In the genomic region with DNA sequence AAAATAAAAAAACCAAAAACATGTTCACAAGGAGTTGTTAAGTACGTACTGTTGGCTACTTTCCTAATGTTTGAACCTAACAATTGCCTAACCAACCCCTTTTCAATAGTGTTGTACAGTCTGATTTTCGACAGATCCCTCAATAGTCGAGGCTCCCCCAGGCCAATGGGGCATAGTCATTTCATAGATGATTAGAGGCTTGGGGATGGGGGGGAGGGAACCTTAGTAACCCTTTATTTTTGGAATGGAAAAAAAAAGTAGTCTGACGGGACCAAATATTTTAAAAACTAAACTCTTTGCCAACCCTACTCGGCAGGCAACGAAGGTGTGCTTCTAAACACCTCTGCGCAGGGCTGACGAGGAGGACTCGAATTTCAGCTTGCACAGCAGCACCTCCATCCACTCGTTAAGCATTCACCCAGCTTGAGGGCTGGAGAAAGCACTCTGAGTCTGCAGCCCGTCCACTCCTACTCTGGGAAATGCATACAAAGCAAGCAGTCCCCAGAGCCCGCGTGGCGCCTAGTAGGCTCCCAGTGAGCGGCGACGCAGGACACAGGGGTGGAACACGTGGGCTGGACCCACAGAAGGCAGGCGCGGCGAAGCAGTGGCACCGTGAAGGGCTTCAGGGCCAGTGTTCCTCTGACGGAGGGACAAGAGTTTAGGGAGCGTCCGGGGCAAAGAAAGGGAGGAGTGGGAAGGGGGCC, we compare ENCODE assay signal across 1 cellular context.
TF ChIP-seq lines count a peak whose summit lies in the region.

No MANE protein-coding gene starts in this region.

TF ChIP-seq in K562, 482 proteins besides CTCF, POLR2A, EP300 and RAD21 (continued from another document and continues in another):
- TF ChIP-seq, protein P1, sequence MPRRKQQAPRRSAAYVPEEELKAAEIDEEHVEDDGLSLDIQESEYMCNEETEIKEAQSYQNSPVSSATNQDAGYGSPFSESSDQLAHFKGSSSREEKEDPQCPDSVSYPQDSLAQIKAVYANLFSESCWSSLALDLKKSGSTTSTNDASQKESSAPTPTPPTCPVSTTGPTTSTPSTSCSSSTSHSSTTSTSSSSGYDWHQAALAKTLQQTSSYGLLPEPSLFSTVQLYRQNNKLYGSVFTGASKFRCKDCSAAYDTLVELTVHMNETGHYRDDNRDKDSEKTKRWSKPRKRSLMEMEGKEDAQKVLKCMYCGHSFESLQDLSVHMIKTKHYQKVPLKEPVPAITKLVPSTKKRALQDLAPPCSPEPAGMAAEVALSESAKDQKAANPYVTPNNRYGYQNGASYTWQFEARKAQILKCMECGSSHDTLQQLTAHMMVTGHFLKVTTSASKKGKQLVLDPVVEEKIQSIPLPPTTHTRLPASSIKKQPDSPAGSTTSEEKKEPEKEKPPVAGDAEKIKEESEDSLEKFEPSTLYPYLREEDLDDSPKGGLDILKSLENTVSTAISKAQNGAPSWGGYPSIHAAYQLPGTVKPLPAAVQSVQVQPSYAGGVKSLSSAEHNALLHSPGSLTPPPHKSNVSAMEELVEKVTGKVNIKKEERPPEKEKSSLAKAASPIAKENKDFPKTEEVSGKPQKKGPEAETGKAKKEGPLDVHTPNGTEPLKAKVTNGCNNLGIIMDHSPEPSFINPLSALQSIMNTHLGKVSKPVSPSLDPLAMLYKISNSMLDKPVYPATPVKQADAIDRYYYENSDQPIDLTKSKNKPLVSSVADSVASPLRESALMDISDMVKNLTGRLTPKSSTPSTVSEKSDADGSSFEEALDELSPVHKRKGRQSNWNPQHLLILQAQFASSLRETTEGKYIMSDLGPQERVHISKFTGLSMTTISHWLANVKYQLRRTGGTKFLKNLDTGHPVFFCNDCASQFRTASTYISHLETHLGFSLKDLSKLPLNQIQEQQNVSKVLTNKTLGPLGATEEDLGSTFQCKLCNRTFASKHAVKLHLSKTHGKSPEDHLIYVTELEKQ (CRISPR knock-in tag; IDR thresholded peaks at IDR 0.05), result no peak
- peak; percentile 94 for TF ChIP-seq MYC (IDR thresholded peaks at IDR 0.05; ENCODE audit: low read depth, low read length)
- TF ChIP-seq MYC (CRISPR knock-in tag; IDR thresholded peaks at IDR 0.05; ENCODE audit: borderline replicate concordance, low read depth), result peak; percentile 72; the same call in 1 of the 2 replicates
- no peak for TF ChIP-seq HMG20A (CRISPR knock-in tag; conservative IDR thresholded peaks at IDR 0.05)
- TF ChIP-seq, protein P2, sequence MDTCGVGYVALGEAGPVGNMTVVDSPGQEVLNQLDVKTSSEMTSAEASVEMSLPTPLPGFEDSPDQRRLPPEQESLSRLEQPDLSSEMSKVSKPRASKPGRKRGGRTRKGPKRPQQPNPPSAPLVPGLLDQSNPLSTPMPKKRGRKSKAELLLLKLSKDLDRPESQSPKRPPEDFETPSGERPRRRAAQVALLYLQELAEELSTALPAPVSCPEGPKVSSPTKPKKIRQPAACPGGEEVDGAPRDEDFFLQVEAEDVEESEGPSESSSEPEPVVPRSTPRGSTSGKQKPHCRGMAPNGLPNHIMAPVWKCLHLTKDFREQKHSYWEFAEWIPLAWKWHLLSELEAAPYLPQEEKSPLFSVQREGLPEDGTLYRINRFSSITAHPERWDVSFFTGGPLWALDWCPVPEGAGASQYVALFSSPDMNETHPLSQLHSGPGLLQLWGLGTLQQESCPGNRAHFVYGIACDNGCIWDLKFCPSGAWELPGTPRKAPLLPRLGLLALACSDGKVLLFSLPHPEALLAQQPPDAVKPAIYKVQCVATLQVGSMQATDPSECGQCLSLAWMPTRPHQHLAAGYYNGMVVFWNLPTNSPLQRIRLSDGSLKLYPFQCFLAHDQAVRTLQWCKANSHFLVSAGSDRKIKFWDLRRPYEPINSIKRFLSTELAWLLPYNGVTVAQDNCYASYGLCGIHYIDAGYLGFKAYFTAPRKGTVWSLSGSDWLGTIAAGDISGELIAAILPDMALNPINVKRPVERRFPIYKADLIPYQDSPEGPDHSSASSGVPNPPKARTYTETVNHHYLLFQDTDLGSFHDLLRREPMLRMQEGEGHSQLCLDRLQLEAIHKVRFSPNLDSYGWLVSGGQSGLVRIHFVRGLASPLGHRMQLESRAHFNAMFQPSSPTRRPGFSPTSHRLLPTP (IDR thresholded peaks at IDR 0.05; ENCODE audit: borderline replicate concordance, extremely low read depth, insufficient read length), result no peak
- TF ChIP-seq ELF2 (CRISPR knock-in tag; IDR thresholded peaks at IDR 0.05), result no peak
- TF ChIP-seq SMARCA4 (IDR thresholded peaks at IDR 0.05), result peak; percentile 34; the same call in 1 of the 2 replicates
- no peak for TF ChIP-seq KLF16 (IDR thresholded peaks at IDR 0.05)
- 0 out of 2 replicates have a peak, but pooled peaks have one; percentile 6 for TF ChIP-seq KAT7 (CRISPR knock-in tag; IDR thresholded peaks at IDR 0.05; ENCODE audit: borderline replicate concordance)
- TF ChIP-seq ZNF586 (CRISPR knock-in tag; conservative IDR thresholded peaks at IDR 0.05), result no peak
- TF ChIP-seq BRF1 (IDR thresholded peaks at IDR 0.05; ENCODE audit: borderline replicate concordance, extremely low read depth, insufficient read length), result no peak
- no peak for TF ChIP-seq KLF13 (tag; IDR thresholded peaks at IDR 0.05; ENCODE audit: borderline replicate concordance, low read depth)
- TF ChIP-seq SUPT5H (IDR thresholded peaks at IDR 0.05), result no peak; the same call in 1 of the 2 replicates
- no peak for TF ChIP-seq ELF4 (CRISPR knock-in tag; IDR thresholded peaks at IDR 0.05)
- no peak for TF ChIP-seq PCBP1 (IDR thresholded peaks at IDR 0.05; ENCODE audit: low read depth, low read length, poor library complexity, severe bottlenecking)
- no peak for TF ChIP-seq ESRRB (CRISPR knock-in tag; IDR thresholded peaks at IDR 0.05; ENCODE audit: borderline replicate concordance)
- TF ChIP-seq, protein P3, sequence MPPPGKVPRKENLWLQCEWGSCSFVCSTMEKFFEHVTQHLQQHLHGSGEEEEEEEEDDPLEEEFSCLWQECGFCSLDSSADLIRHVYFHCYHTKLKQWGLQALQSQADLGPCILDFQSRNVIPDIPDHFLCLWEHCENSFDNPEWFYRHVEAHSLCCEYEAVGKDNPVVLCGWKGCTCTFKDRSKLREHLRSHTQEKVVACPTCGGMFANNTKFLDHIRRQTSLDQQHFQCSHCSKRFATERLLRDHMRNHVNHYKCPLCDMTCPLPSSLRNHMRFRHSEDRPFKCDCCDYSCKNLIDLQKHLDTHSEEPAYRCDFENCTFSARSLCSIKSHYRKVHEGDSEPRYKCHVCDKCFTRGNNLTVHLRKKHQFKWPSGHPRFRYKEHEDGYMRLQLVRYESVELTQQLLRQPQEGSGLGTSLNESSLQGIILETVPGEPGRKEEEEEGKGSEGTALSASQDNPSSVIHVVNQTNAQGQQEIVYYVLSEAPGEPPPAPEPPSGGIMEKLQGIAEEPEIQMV (tag; conservative IDR thresholded peaks at IDR 0.05; ENCODE audit: low read depth), result no peak
- TF ChIP-seq, protein P4, sequence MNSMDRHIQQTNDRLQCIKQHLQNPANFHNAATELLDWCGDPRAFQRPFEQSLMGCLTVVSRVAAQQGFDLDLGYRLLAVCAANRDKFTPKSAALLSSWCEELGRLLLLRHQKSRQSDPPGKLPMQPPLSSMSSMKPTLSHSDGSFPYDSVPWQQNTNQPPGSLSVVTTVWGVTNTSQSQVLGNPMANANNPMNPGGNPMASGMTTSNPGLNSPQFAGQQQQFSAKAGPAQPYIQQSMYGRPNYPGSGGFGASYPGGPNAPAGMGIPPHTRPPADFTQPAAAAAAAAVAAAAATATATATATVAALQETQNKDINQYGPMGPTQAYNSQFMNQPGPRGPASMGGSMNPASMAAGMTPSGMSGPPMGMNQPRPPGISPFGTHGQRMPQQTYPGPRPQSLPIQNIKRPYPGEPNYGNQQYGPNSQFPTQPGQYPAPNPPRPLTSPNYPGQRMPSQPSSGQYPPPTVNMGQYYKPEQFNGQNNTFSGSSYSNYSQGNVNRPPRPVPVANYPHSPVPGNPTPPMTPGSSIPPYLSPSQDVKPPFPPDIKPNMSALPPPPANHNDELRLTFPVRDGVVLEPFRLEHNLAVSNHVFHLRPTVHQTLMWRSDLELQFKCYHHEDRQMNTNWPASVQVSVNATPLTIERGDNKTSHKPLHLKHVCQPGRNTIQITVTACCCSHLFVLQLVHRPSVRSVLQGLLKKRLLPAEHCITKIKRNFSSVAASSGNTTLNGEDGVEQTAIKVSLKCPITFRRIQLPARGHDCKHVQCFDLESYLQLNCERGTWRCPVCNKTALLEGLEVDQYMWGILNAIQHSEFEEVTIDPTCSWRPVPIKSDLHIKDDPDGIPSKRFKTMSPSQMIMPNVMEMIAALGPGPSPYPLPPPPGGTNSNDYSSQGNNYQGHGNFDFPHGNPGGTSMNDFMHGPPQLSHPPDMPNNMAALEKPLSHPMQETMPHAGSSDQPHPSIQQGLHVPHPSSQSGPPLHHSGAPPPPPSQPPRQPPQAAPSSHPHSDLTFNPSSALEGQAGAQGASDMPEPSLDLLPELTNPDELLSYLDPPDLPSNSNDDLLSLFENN (IDR thresholded peaks at IDR 0.05; ENCODE audit: low read depth in 2 of 2, low read length in 2 of 2), result no peak
- no peak for TF ChIP-seq HEY1 (CRISPR knock-in tag; IDR thresholded peaks at IDR 0.05; ENCODE audit: borderline replicate concordance)
- TF ChIP-seq CREB1 (IDR thresholded peaks at IDR 0.05), result peak; percentile 27; the same call in 1 of the 2 replicates
- peak; percentile 51; the same call in 1 of the 2 replicates for TF ChIP-seq CREB1 (CRISPR knock-in tag; IDR thresholded peaks at IDR 0.05)
- no peak for TF ChIP-seq TRIM28 (IDR thresholded peaks at IDR 0.05)
- no peak for TF ChIP-seq MIER1 (IDR thresholded peaks at IDR 0.05; ENCODE audit: low read depth)
- no peak for TF ChIP-seq ZZZ3 (IDR thresholded peaks at IDR 0.05)
- TF ChIP-seq ZNF311 (CRISPR knock-in tag; IDR thresholded peaks at IDR 0.05), result no peak
- TF ChIP-seq ZNF354B (CRISPR knock-in tag; IDR thresholded peaks at IDR 0.05), result no peak
- no peak for TF ChIP-seq DIDO1 (tag; IDR thresholded peaks at IDR 0.05; ENCODE audit: low read depth)
- TF ChIP-seq EP400 (IDR thresholded peaks at IDR 0.05), result peak; percentile 92
- no peak for TF ChIP-seq KLF1 (tag; IDR thresholded peaks at IDR 0.05)
- no peak for TF ChIP-seq ZNF444 (CRISPR knock-in tag; IDR thresholded peaks at IDR 0.05)
- TF ChIP-seq ZFP1 (CRISPR knock-in tag; IDR thresholded peaks at IDR 0.05), result no peak
- no peak for TF ChIP-seq ZNF174 (CRISPR knock-in tag; IDR thresholded peaks at IDR 0.05)
- TF ChIP-seq CREBBP (IDR thresholded peaks at IDR 0.05; ENCODE audit: low read depth, low read length), result no peak
- TF ChIP-seq, protein P5, sequence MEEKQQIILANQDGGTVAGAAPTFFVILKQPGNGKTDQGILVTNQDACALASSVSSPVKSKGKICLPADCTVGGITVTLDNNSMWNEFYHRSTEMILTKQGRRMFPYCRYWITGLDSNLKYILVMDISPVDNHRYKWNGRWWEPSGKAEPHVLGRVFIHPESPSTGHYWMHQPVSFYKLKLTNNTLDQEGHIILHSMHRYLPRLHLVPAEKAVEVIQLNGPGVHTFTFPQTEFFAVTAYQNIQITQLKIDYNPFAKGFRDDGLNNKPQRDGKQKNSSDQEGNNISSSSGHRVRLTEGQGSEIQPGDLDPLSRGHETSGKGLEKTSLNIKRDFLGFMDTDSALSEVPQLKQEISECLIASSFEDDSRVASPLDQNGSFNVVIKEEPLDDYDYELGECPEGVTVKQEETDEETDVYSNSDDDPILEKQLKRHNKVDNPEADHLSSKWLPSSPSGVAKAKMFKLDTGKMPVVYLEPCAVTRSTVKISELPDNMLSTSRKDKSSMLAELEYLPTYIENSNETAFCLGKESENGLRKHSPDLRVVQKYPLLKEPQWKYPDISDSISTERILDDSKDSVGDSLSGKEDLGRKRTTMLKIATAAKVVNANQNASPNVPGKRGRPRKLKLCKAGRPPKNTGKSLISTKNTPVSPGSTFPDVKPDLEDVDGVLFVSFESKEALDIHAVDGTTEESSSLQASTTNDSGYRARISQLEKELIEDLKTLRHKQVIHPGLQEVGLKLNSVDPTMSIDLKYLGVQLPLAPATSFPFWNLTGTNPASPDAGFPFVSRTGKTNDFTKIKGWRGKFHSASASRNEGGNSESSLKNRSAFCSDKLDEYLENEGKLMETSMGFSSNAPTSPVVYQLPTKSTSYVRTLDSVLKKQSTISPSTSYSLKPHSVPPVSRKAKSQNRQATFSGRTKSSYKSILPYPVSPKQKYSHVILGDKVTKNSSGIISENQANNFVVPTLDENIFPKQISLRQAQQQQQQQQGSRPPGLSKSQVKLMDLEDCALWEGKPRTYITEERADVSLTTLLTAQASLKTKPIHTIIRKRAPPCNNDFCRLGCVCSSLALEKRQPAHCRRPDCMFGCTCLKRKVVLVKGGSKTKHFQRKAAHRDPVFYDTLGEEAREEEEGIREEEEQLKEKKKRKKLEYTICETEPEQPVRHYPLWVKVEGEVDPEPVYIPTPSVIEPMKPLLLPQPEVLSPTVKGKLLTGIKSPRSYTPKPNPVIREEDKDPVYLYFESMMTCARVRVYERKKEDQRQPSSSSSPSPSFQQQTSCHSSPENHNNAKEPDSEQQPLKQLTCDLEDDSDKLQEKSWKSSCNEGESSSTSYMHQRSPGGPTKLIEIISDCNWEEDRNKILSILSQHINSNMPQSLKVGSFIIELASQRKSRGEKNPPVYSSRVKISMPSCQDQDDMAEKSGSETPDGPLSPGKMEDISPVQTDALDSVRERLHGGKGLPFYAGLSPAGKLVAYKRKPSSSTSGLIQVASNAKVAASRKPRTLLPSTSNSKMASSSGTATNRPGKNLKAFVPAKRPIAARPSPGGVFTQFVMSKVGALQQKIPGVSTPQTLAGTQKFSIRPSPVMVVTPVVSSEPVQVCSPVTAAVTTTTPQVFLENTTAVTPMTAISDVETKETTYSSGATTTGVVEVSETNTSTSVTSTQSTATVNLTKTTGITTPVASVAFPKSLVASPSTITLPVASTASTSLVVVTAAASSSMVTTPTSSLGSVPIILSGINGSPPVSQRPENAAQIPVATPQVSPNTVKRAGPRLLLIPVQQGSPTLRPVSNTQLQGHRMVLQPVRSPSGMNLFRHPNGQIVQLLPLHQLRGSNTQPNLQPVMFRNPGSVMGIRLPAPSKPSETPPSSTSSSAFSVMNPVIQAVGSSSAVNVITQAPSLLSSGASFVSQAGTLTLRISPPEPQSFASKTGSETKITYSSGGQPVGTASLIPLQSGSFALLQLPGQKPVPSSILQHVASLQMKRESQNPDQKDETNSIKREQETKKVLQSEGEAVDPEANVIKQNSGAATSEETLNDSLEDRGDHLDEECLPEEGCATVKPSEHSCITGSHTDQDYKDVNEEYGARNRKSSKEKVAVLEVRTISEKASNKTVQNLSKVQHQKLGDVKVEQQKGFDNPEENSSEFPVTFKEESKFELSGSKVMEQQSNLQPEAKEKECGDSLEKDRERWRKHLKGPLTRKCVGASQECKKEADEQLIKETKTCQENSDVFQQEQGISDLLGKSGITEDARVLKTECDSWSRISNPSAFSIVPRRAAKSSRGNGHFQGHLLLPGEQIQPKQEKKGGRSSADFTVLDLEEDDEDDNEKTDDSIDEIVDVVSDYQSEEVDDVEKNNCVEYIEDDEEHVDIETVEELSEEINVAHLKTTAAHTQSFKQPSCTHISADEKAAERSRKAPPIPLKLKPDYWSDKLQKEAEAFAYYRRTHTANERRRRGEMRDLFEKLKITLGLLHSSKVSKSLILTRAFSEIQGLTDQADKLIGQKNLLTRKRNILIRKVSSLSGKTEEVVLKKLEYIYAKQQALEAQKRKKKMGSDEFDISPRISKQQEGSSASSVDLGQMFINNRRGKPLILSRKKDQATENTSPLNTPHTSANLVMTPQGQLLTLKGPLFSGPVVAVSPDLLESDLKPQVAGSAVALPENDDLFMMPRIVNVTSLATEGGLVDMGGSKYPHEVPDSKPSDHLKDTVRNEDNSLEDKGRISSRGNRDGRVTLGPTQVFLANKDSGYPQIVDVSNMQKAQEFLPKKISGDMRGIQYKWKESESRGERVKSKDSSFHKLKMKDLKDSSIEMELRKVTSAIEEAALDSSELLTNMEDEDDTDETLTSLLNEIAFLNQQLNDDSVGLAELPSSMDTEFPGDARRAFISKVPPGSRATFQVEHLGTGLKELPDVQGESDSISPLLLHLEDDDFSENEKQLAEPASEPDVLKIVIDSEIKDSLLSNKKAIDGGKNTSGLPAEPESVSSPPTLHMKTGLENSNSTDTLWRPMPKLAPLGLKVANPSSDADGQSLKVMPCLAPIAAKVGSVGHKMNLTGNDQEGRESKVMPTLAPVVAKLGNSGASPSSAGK (IDR thresholded peaks at IDR 0.05), result peak; percentile 98
- no peak for TF ChIP-seq CCNT2 (IDR thresholded peaks at IDR 0.05; ENCODE audit: borderline replicate concordance, extremely low read depth, insufficient read length, low read depth, low read length)
